In genomic region chr1:64100791-64101190, GRCh38 we compare ENCODE assay signal across 16 cellular contexts.
DNase-seq lines count a peak whose midpoint lies in the region; ATAC-seq and TF ChIP-seq lines count a peak whose summit lies in the region.
"Had no signal": no experiment of that assay in that cellular context is flagged by ENCODE, and none has a peak within 500 bp of the region (broad histone marks: within the 10 kb centered on the region; RNA-seq: fewer than 3 reads in every experiment).

No MANE protein-coding gene starts in this region.

- H3K4me1 ChIP-seq in IMR-90 (ENCODE audit: control insufficient read depth, insufficient read depth, low read length) (peaks cover 6% of the 10 kb centered on the region; the same call in 1 of the 2 replicates), thoracic aorta (ENCODE audit: control insufficient read depth in 1 of 2, low read depth in 2 of 2) (peaks cover 8 to 36% of the 10 kb centered on the region in 2 donors)

- no peak overlapping the region for H3K4me2 ChIP-seq in IMR-90 (ENCODE audit: low read depth, low read length)

- no peak overlapping the region for H4K5ac ChIP-seq in IMR-90 (ENCODE audit: low read depth, low read length)

- no peak overlapping the region for H3K23ac ChIP-seq in IMR-90 (ENCODE audit: low read depth, low read length)

- H3K9me3 ChIP-seq in IMR-90 (ENCODE audit: control insufficient read depth, insufficient read depth, low read length) (no peaks in the 10 kb centered on the region), thoracic aorta (no peaks in the 10 kb centered on the region)
- H3K9me3 ChIP-seq: SJCRH30 had no signal

- WGBS in IMR-90 (ENCODE audit: extremely low coverage in 2 of 2, insufficient read length in 1 of 2), 2 experiments, result 50% methylated on average over 2 of the region's 4 CpGs; no CpG with 5 or more reads in 1 of the 2 experiments

- H3K27me3 Mint-ChIP-seq in chondrocyte (ENCODE audit: low read depth), result no peaks in the 10 kb centered on the region
- no peaks in the 10 kb centered on the region for H3K27me3 Mint-ChIP-seq in mesothelial cell of epicardium (ENCODE audit: low read depth)

- no peak overlapping the region for H3K4me3 Mint-ChIP-seq in chondrocyte (ENCODE audit: unreplicated experiment)
- no peak overlapping the region for H3K4me3 Mint-ChIP-seq in mesothelial cell of epicardium
- H3K4me3 Mint-ChIP-seq: CD14-positive monocyte had no signal

- no TSS peak for BruUV-seq in IMR-90 (replicated peaks; lab: Mats Ljungman, UMichigan)

- no peak overlapping the region for H4K8ac ChIP-seq in IMR-90 (ENCODE audit: low read depth in 2 of 2, low read length in 2 of 2)

- POLR2A ChIA-PET in IMR-90 (lab: Charles Lee; ENCODE audit: unreplicated experiment), result no interaction called here

- peak; percentile 55 for DNase-seq in IMR-90
- DNase-seq in chondrocyte (ENCODE audit: low spot score), result no peak
- DNase-seq in mesothelial cell of epicardium (ENCODE audit: low spot score in 2 of 2, unreplicated experiment in 2 of 2), result no peak
- no peak for DNase-seq in thoracic aorta (ENCODE audit: low spot score)
- DNase-seq in activated gamma-delta T cell (lab: John Stamatoyannopoulos, UW), result no peak
- no peak for DNase-seq in left cardiac atrium
- DNase-seq: EL, GF-D8, Karpas-422, NCI-H187, NCI-H446, NCI-H526, OCI-M1, SJCRH30 had no signal

- no peak overlapping the region for H3K56ac ChIP-seq in IMR-90 (ENCODE audit: extremely low read depth, insufficient read depth, low read length)

- H3K9me1 ChIP-seq in IMR-90 (ENCODE audit: insufficient read depth, low read length), result peaks cover 5% of the 10 kb centered on the region; the same call in 1 of the 2 replicates

- H3K27ac ChIP-seq in IMR-90 (ENCODE audit: insufficient read depth, low read length), result no peak overlapping the region
- H3K27ac ChIP-seq in thoracic aorta, result peak overlapping the region; percentile 46 to 51
- H3K27ac ChIP-seq: SJCRH30 had no signal

- no peak overlapping the region for H2BK5ac ChIP-seq in IMR-90 (ENCODE audit: low read depth, low read length, poor library complexity, severe bottlenecking)

- H3K36me3 ChIP-seq in IMR-90 (ENCODE audit: control insufficient read depth, insufficient read depth, low read length), result no peaks in the 10 kb centered on the region
- no peaks in the 10 kb centered on the region for H3K36me3 ChIP-seq in thoracic aorta
- H3K36me3 ChIP-seq: SJCRH30 had no signal

- H3K9me3 Mint-ChIP-seq in chondrocyte (ENCODE audit: low read depth), result no peaks in the 10 kb centered on the region
- H3K9me3 Mint-ChIP-seq in mesothelial cell of epicardium, result peaks cover 4% of the 10 kb centered on the region

- H2AK5ac ChIP-seq in IMR-90 (ENCODE audit: low read depth, low read length), result no peak overlapping the region

- in situ Hi-C loops in IMR-90 (cut with MboI; ENCODE audit: low sequenced_read_pairs), result no loop called here

- H3K18ac ChIP-seq in IMR-90 (ENCODE audit: low read depth, low read length), result no peak overlapping the region

- H3K27ac Mint-ChIP-seq in chondrocyte (ENCODE audit: unreplicated experiment) (peak overlapping the region; percentile 68), mesothelial cell of epicardium (peak overlapping the region; percentile 51)
- H3K27ac Mint-ChIP-seq: CD14-positive monocyte had no signal

- H3K36me3 Mint-ChIP-seq in chondrocyte (ENCODE audit: low read depth), result peaks cover 7% of the 10 kb centered on the region
- peaks cover 4% of the 10 kb centered on the region for H3K36me3 Mint-ChIP-seq in mesothelial cell of epicardium
- H3K36me3 Mint-ChIP-seq: CD14-positive monocyte had no signal

- H3K27me3 ChIP-seq in IMR-90 (ENCODE audit: control insufficient read depth, insufficient read depth, low read length) (no peaks in the 10 kb centered on the region; the same call in 1 of the 2 replicates), thoracic aorta (replicated peaks; ENCODE audit: insufficient read depth) (no peaks in the 10 kb centered on the region)
- H3K27me3 ChIP-seq: SJCRH30 had no signal

- no peak overlapping the region for H3K9ac ChIP-seq in IMR-90 (ENCODE audit: low read depth, low read length)

- H3K14ac ChIP-seq in IMR-90 (replicated peaks; ENCODE audit: low read depth, low read length), result no peak overlapping the region

- no peak overlapping the region for H3K4me3 ChIP-seq in IMR-90 (ENCODE audit: insufficient read depth, low read depth, low read length)
- H3K4me3 ChIP-seq in thoracic aorta, result peak overlapping the region; percentile 13
- H3K4me3 ChIP-seq: SJCRH30 had no signal

- H2BK15ac ChIP-seq in IMR-90 (ENCODE audit: low read depth, low read length), result no peak overlapping the region

- no peaks in the 10 kb centered on the region for H4K20me1 ChIP-seq in IMR-90 (ENCODE audit: insufficient read depth, low read length)

- TF ChIP-seq CTCF in IMR-90 (conservative IDR thresholded peaks at IDR 0.05; ENCODE audit: low read depth, low read length) (no peak), chondrocyte (IDR thresholded peaks at IDR 0.05) (peak; percentile 1), mesothelial cell of epicardium (IDR thresholded peaks at IDR 0.05; ENCODE audit: unreplicated experiment) (no peak), thoracic aorta (IDR thresholded peaks at IDR 0.05) (no peak)

- intact Hi-C loops in IMR-90 (cut with micrococcal nuclease) (no loop called here), left cardiac atrium (cut with DNase I) (no loop called here)

- H2AFZ ChIP-seq in IMR-90 (replicated peaks; ENCODE audit: low read length, poor library complexity), result no peak overlapping the region

- CTCF ChIA-PET in IMR-90 (lab: Yijun Ruan, JAX), result interaction anchor here (1.3 to 2.1 kb wide), 3 partner anchors 36 to 409 kb away, joined by 3 to 6 read pairs (median 3); no protein-coding TSS in a partner anchor

- dilution Hi-C loops in IMR-90 (cut with HindIII; ENCODE audit: low sequenced_read_pairs, unreplicated experiment), result no loop called here

- TF ChIP-seq RAD21 in IMR-90 (IDR thresholded peaks at IDR 0.05; ENCODE audit: low read length), result no peak

- H2BK20ac ChIP-seq in IMR-90 (ENCODE audit: low read depth, low read length), result no peak overlapping the region

- no peak overlapping the region for H3K4ac ChIP-seq in IMR-90 (ENCODE audit: low read depth, low read length)

- no peak overlapping the region for H2AK9ac ChIP-seq in IMR-90 (replicated peaks; ENCODE audit: low read depth, low read length, poor library complexity)

- H3K79me1 ChIP-seq in IMR-90 (ENCODE audit: low read depth in 1 of 2, low read length in 2 of 2), result no peaks in the 10 kb centered on the region

- no peak overlapping the region for H2BK120ac ChIP-seq in IMR-90 (ENCODE audit: low read depth, low read length)

- peak; percentile 53 for ATAC-seq in IMR-90 (ENCODE audit: low read depth)
- ATAC-seq in thoracic aorta (ENCODE audit: insufficient number of reproducible peaks, low FRiP score, low read depth), result no peak
- no peak for ATAC-seq in HG02763 (IDR thresholded peaks at IDR 0.05; ENCODE audit: unreplicated experiment)
- ATAC-seq in left cardiac atrium, result no peak

- no peak for TF ChIP-seq POLR2A in IMR-90 (IDR thresholded peaks at IDR 0.05; ENCODE audit: low read depth, low read length)

- peaks cover 40% of the 10 kb centered on the region for H3K4me1 Mint-ChIP-seq in chondrocyte (ENCODE audit: low read depth)
- H3K4me1 Mint-ChIP-seq in mesothelial cell of epicardium, result peaks cover 30% of the 10 kb centered on the region
- H3K4me1 Mint-ChIP-seq: CD14-positive monocyte had no signal

- H4K91ac ChIP-seq in IMR-90 (ENCODE audit: insufficient read depth, low read depth, low read length), result no peak overlapping the region

TF ChIP-seq in IMR-90, 13 proteins besides CTCF, POLR2A, EP300 and RAD21:
- TF ChIP-seq RCOR1 (IDR thresholded peaks at IDR 0.05; ENCODE audit: insufficient replicate concordance, low read length), result no peak
- TF ChIP-seq ELK1 (IDR thresholded peaks at IDR 0.05; ENCODE audit: borderline replicate concordance, low read depth, low read length), result no peak
- TF ChIP-seq USF2 (IDR thresholded peaks at IDR 0.05; ENCODE audit: low read depth, low read length), result no peak
- TF ChIP-seq RFX5 (IDR thresholded peaks at IDR 0.05; ENCODE audit: low read depth, low read length), result no peak
- no peak for TF ChIP-seq SMC3 (IDR thresholded peaks at IDR 0.05; ENCODE audit: low read depth, low read length)
- TF ChIP-seq MAZ (IDR thresholded peaks at IDR 0.05; ENCODE audit: borderline replicate concordance, low read depth, low read length), result no peak
- no peak for TF ChIP-seq MAFK (IDR thresholded peaks at IDR 0.05; ENCODE audit: low read depth, low read length)
- TF ChIP-seq BHLHE40 (IDR thresholded peaks at IDR 0.05; ENCODE audit: low read depth, low read length), result no peak
- no peak for TF ChIP-seq CEBPB (IDR thresholded peaks at IDR 0.05; ENCODE audit: low read depth, low read length)
- TF ChIP-seq FOS (IDR thresholded peaks at IDR 0.05; ENCODE audit: low read depth, low read length), result no peak
- TF ChIP-seq CHD1 (IDR thresholded peaks at IDR 0.05; ENCODE audit: low read depth, low read length), result no peak
- no peak for TF ChIP-seq NFE2L2 (IDR thresholded peaks at IDR 0.05; ENCODE audit: low read depth, low read length)
- no peak for TF ChIP-seq MXI1 (IDR thresholded peaks at IDR 0.05; ENCODE audit: borderline replicate concordance, low read depth, low read length)
